Comparison of ENCODE assay signal across 8 cellular contexts in the genomic region with DNA sequence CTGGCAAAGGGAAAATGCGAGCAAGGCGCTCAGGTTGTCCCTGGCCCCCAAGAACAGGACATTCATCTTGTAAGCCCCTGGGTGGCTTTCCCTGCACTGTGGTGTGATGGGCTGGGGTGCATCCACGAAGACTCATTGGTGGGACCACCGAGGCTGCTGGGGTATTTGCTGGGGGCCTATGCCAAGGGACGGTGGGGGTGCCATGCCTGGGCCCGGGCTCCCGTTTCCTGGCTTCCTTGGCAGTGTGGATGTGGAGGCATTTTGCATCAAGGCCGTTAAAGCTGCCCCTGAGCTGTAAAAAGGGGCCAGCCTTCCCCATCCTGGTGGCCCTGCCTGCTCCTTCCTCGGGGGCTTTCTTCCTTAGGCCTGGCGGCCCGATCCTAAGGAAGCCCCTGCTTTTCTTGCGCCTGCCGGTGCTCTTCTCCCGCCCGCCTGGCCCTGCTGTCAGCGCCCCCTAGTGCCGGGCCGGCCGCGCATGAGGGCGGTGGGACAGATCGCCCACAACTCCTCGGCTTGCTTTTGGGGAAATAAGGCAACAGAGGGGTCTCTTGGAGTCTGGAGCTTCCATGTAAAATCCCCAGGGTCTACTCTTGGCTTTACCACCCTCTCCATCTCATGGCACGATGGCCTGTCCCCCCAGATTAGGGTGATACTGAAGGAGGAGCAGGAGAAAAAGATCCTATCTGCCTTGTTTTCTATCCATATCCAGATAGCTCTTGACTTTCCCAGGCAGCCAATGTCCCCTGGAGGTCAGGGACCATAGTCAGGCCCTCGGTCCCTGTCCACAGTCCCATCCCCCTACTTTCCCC. TPM values are rescaled to one million over a fixed set of nuclear protein-coding genes. Genes with fewer than 3 reads are reported as not detected.
DNase-seq lines count a peak whose midpoint lies in the region; ATAC-seq and TF ChIP-seq lines count a peak whose summit lies in the region.

No MANE protein-coding gene starts in this region.

- no peaks in the 10 kb centered on the region for H3K79me2 ChIP-seq in smooth muscle cell (ENCODE audit: low read depth)

- no peaks in the 10 kb centered on the region for H3F3A ChIP-seq in smooth muscle cell (ENCODE audit: low read depth)

- H3K9me3 ChIP-seq in right atrium auricular region, result no peaks in the 10 kb centered on the region
- H3K9me3 ChIP-seq in smooth muscle cell (replicated peaks; ENCODE audit: low read depth), result no peaks in the 10 kb centered on the region

- no peaks in the 10 kb centered on the region for H4K20me1 ChIP-seq in smooth muscle cell (ENCODE audit: low read depth)

- H3K27me3 ChIP-seq in right atrium auricular region (no peaks in the 10 kb centered on the region), smooth muscle cell (ENCODE audit: low read depth) (no peaks in the 10 kb centered on the region)

- intact Hi-C loops in activated naive CD4-positive, alpha-beta T cell treated with anti-CD3 and anti-CD28 coated beads for 36 hours (cut with micrococcal nuclease), result loop anchor here (1.0 kb wide), 3 partner anchors 388 to 670 kb away; no protein-coding TSS in a partner anchor

- ATAC-seq in GM19328 (IDR thresholded peaks at IDR 0.05; ENCODE audit: unreplicated experiment), result no peak
- no peak for ATAC-seq in GM21423 (IDR thresholded peaks at IDR 0.05; ENCODE audit: unreplicated experiment)

- no peaks in the 10 kb centered on the region for H3K36me3 Mint-ChIP-seq in activated naive CD4-positive, alpha-beta T cell treated with anti-CD3 and anti-CD28 coated beads for 36 hours (ENCODE audit: low read depth)

- peak overlapping the region; percentile 68 for H3K4me2 ChIP-seq in smooth muscle cell

- H3K9ac ChIP-seq in smooth muscle cell (ENCODE audit: low read depth), result no peak overlapping the region

- H3K27me3 Mint-ChIP-seq in activated naive CD4-positive, alpha-beta T cell treated with anti-CD3 and anti-CD28 coated beads for 36 hours (ENCODE audit: low read depth), result peaks cover 10% of the 10 kb centered on the region

- H2AFZ ChIP-seq in smooth muscle cell (ENCODE audit: low read depth), result no peak overlapping the region

- TF ChIP-seq CTCF in GM10248 (IDR thresholded peaks at IDR 0.05; ENCODE audit: control extremely low read depth, extremely low read depth, low read depth, missing control alignments) (peak; percentile 91), right atrium auricular region (IDR thresholded peaks at IDR 0.05) (peak; percentile 84 to 93), smooth muscle cell (IDR thresholded peaks at IDR 0.05; ENCODE audit: borderline replicate concordance, insufficient read depth, poor library complexity, severe bottlenecking) (peak; percentile 93)

- peak; percentile 70 for DNase-seq in GM10248 (ENCODE audit: extremely low spot score)
- peak; percentile 30 to 35 for DNase-seq in NCI-H1930 (lab: John Stamatoyannopoulos, UW)
- peak; percentile 59 for DNase-seq in activated naive CD4-positive, alpha-beta T cell treated with anti-CD3 and anti-CD28 coated beads for 36 hours
- no peak for DNase-seq in right atrium auricular region (ENCODE audit: low spot score)
- no peak for DNase-seq in smooth muscle cell (lab: John Stamatoyannopoulos, UW; ENCODE audit: unreplicated experiment)
- DNase-seq in NCI-H1105 (lab: John Stamatoyannopoulos, UW), result no peak

- H3K36me3 ChIP-seq in right atrium auricular region (no peaks in the 10 kb centered on the region), smooth muscle cell (ENCODE audit: low read depth) (no peaks in the 10 kb centered on the region)

- WGBS in smooth muscle cell (ENCODE audit: low lambda C conversion rate), result 33% methylated on average over 25 of the region's 25 CpGs

- H3K4me3 Mint-ChIP-seq in activated naive CD4-positive, alpha-beta T cell treated with anti-CD3 and anti-CD28 coated beads for 36 hours, result no peak overlapping the region

- H3K4me1 ChIP-seq in right atrium auricular region, result peaks cover 0 to 11% of the 10 kb centered on the region in 2 donors
- peaks cover 7% of the 10 kb centered on the region for H3K4me1 ChIP-seq in smooth muscle cell (ENCODE audit: low read depth)

- no peak overlapping the region for H3K27ac ChIP-seq in right atrium auricular region
- H3K27ac ChIP-seq in smooth muscle cell (ENCODE audit: low read depth), result no peak overlapping the region

- peaks cover 4% of the 10 kb centered on the region for H3K4me1 Mint-ChIP-seq in activated naive CD4-positive, alpha-beta T cell treated with anti-CD3 and anti-CD28 coated beads for 36 hours (ENCODE audit: low read depth)

- CTCF ChIA-PET in GM10248 (lab: Yijun Ruan, JAX), result interaction anchor here (0.8 to 1.8 kb wide), 7 partner anchors 8 to 669 kb away, joined by 3 to 9 read pairs (median 4); no protein-coding TSS in a partner anchor
- CTCF ChIA-PET in activated naive CD4-positive, alpha-beta T cell treated with anti-CD3 and anti-CD28 coated beads for 36 hours (lab: Charles Lee), result interaction anchor here (0.6 to 1.8 kb wide), 4 partner anchors 389 to 665 kb away, joined by 3 to 8 read pairs (median 3); no protein-coding TSS in a partner anchor

- H3K9me3 Mint-ChIP-seq in activated naive CD4-positive, alpha-beta T cell treated with anti-CD3 and anti-CD28 coated beads for 36 hours, result no peaks in the 10 kb centered on the region

- POLR2A ChIA-PET in GM10248 (lab: Yijun Ruan, JAX), result no interaction called here

- H3K4me3 ChIP-seq in right atrium auricular region, result no peak overlapping the region
- no peak overlapping the region for H3K4me3 ChIP-seq in smooth muscle cell

- H3K27ac Mint-ChIP-seq in activated naive CD4-positive, alpha-beta T cell treated with anti-CD3 and anti-CD28 coated beads for 36 hours, result no peak overlapping the region

RNA-seq across cellular contexts. Expression of gene TBX2, which starts 9.8 kb away (rescaled TPM):
- not detected for total RNA-seq in activated naive CD4-positive, alpha-beta T cell treated with anti-CD3 and anti-CD28 coated beads for 36 hours
- total RNA-seq in right atrium auricular region (1 to 10 TPM; 4.3 to 6.9 TPM), smooth muscle cell (40.0 and 46.7 TPM in 2 replicates)
- 96.5 and 146 TPM in 2 replicates for polyA plus RNA-seq in smooth muscle cell

Comparison
In these comparisons a context has a peak if more than half of its experiments do, and no peak if none do; other contexts are left out.
1. DNase-seq: peak in GM10248 (single experiment), NCI-H1930 (2 of 2) and activated naive CD4-positive, alpha-beta T cell treated with anti-CD3 and anti-CD28 coated beads for 36 hours (single experiment); none in right atrium auricular region (single experiment), smooth muscle cell (single experiment) and NCI-H1105 (single experiment).
2. RNA of gene TBX2, which starts 9.8 kb away (total RNA-seq): 40.0 to 46.7 TPM in smooth muscle cell and 4.3 to 6.9 TPM in right atrium auricular region; not detected in activated naive CD4-positive, alpha-beta T cell treated with anti-CD3 and anti-CD28 coated beads for 36 hours; every median in the first group is over 4 times any median in the second.
3. Peak in every context shown above with its lines, with median percentiles within 50 percentile points of each other: CTCF ChIP-seq.